Comparison of ENCODE assay signal across 19 cellular contexts in the genomic region with DNA sequence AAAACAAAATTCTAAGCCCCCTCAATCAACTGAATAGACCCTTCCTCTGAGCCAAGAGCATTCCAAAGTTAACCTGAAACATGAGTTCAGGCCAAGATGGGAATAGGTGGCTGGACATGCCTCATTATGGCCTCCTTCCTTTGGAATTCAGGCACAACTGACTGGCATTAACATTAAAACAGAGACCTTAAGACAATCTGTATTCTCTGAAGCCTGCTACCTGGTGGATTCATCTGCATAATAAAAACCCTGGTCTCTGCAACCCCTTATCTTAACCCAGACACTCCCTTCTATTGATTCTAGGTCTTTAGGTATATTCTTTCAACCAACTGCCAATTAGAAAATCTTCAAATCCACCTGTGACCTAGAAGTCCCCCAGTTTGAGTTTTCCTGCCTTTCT.
DNase-seq lines count a peak whose midpoint lies in the region; ATAC-seq, FAIRE-seq and TF ChIP-seq lines count a peak whose summit lies in the region.
"Had no signal": no experiment of that assay in that cellular context is flagged by ENCODE, and none has a peak within 500 bp of the region (broad histone marks: within the 10 kb centered on the region; RNA-seq: fewer than 3 reads in every experiment).

No MANE protein-coding gene starts in this region.

- H3K4me2 ChIP-seq in H1 (ENCODE audit: insufficient read depth in 1 of 2, low read depth in 2 of 2, low read length in 2 of 2) = peak overlapping the region; percentile 10 to 39; a peak in 3 of 4 replicates
- H3K4me2 ChIP-seq: A549 had no signal

- no peaks in the 10 kb centered on the region for H3K4me1 Mint-ChIP-seq in T-helper 2 cell treated with Interferon-gamma antibody and Interleukin-4, amounts not matched to agents 5 μg/mL and 100 μg/mL, for 36 hours (ENCODE audit: low read depth)

- H3K14ac ChIP-seq in H1 (ENCODE audit: insufficient read length) = no peak overlapping the region

- H3K9ac ChIP-seq in HUES6 (ENCODE audit: low read length) = no peak overlapping the region
- H3K9ac ChIP-seq in H1 (replicated peaks in 1 of 4; ENCODE audit: extremely low read depth in 1 of 4, low read depth in 3 of 4, low read length in 3 of 4) = no peak overlapping the region

- peak; percentile 32 for DNase-seq in ELF-1 (ENCODE audit: low read depth, low spot score)
- DNase-seq in H1 (ENCODE audit: low read depth in 1 of 2, low spot score in 2 of 2) = no peak
- peak; percentile 35 for DNase-seq in iPS DF 6.9 (ENCODE audit: low read depth, low spot score)
- no peak for DNase-seq in NOMO-1 treated with dmso at 0.1 percent for 144 hours (lab: John Stamatoyannopoulos, UW; ENCODE audit: unreplicated experiment)
- no peak for DNase-seq in T-helper 2 cell treated with Interferon-gamma antibody and Interleukin-4, amounts not matched to agents 5 μg/mL and 100 μg/mL, for 36 hours (ENCODE audit: low spot score)
- DNase-seq: AML-193; Caco-2; CD4-positive, alpha-beta T cell; GDM1; HCEC 1CT had no signal

- H3K79me1 ChIP-seq in H1 (ENCODE audit: low read depth, low read length) = no peaks in the 10 kb centered on the region

- H3K27ac ChIP-seq in HUES6 (ENCODE audit: low read depth, low read length) (peak overlapping the region; percentile 67; the same call in 1 of the 2 replicates), H1 (ENCODE audit: low read depth, low read length) (no peak overlapping the region), iPS DF 6.9 (ENCODE audit: low read length) (no peak overlapping the region)
- H3K27ac ChIP-seq: 22Rv1, A549, C4-2B had no signal

- POLR2A ChIA-PET in H1 (lab: Charles Lee; ENCODE audit: partially characterized antibody) = no interaction called here

- peaks cover under 1% of the 10 kb centered on the region for H3K27me3 Mint-ChIP-seq in T-helper 2 cell treated with Interferon-gamma antibody and Interleukin-4, amounts not matched to agents 5 μg/mL and 100 μg/mL, for 36 hours (ENCODE audit: low read depth)

- no peak overlapping the region for H2BK15ac ChIP-seq in H1 (ENCODE audit: low read length)

- peak overlapping the region; percentile 87 for H2BK20ac ChIP-seq in H1 (ENCODE audit: low read length)

- TF ChIP-seq POLR2A in H1 (IDR thresholded peaks at IDR 0.05; ENCODE audit: control extremely low read depth in 1 of 2, low read depth in 2 of 2, low read length in 2 of 2) = no peak

- H3K27ac Mint-ChIP-seq in T-helper 2 cell treated with Interferon-gamma antibody and Interleukin-4, amounts not matched to agents 5 μg/mL and 100 μg/mL, for 36 hours = no peak overlapping the region
- H3K27ac Mint-ChIP-seq: CD4-positive, alpha-beta T cell had no signal

- H3K56ac ChIP-seq in H1 (replicated peaks; ENCODE audit: insufficient read length, low read depth, low read length) = no peak overlapping the region

- H3K4me1 ChIP-seq in HUES6 (ENCODE audit: control insufficient read depth, insufficient read depth, low read length) = peaks cover 20% of the 10 kb centered on the region
- H3K4me1 ChIP-seq in H1 (replicated peaks in 1 of 4; ENCODE audit: control insufficient read depth in 3 of 4, insufficient read depth in 4 of 4, low read length in 3 of 4) = peaks cover 0 to 3% (median 0%) of the 10 kb centered on the region in 4 experiments; a peak in 2 of 7 replicates
- no peaks in the 10 kb centered on the region for H3K4me1 ChIP-seq in iPS DF 6.9 (ENCODE audit: control insufficient read depth, insufficient read depth, low read length)
- H3K4me1 ChIP-seq: A549, Caco-2 had no signal

- H3K4me3 Mint-ChIP-seq in T-helper 2 cell treated with Interferon-gamma antibody and Interleukin-4, amounts not matched to agents 5 μg/mL and 100 μg/mL, for 36 hours = no peak overlapping the region
- H3K4me3 Mint-ChIP-seq: CD4-positive, alpha-beta T cell had no signal

- no peak for TF ChIP-seq RAD21 in H1 (IDR thresholded peaks at IDR 0.05 in 1 of 2, conservative IDR thresholded peaks at IDR 0.05 in 1 of 2; ENCODE audit: low read depth in 2 of 2, low read length in 2 of 2)

- TF ChIP-seq CTCF in H1 (IDR thresholded peaks at IDR 0.05; ENCODE audit: control extremely low read depth in 1 of 3, insufficient read depth in 1 of 3, low read depth in 1 of 3, low read length in 3 of 3) = no peak

- H3K23ac ChIP-seq in H1 (ENCODE audit: insufficient read length) = no peak overlapping the region

- CTCF ChIA-PET in H1 (lab: Charles Lee; ENCODE audit: partially characterized antibody) = no interaction called here

- peak; percentile 70 for FAIRE-seq in H1 (lab: Jason Lieb, UNC)
- FAIRE-seq: A549, D721Med, GM12892, GM18507 had no signal

- no peak for ATAC-seq in HG03354 (IDR thresholded peaks at IDR 0.05; ENCODE audit: poor library complexity, severe bottlenecking, unreplicated experiment)
- no peak for ATAC-seq in GM21576 (IDR thresholded peaks at IDR 0.05; ENCODE audit: unreplicated experiment)
- ATAC-seq: A549 had no signal

- H3K79me2 ChIP-seq in H1 (ENCODE audit: control insufficient read depth in 1 of 2, insufficient read depth in 2 of 2, low read length in 2 of 2) = no peaks in the 10 kb centered on the region

- H4K8ac ChIP-seq in H1 (ENCODE audit: extremely low read depth, insufficient read depth, low read length) = no peak overlapping the region

- peak overlapping the region; percentile 31; the same call in 1 of the 2 replicates for H2BK12ac ChIP-seq in H1 (ENCODE audit: low read depth, low read length)

- H3K36me3 ChIP-seq in HUES6 (ENCODE audit: control insufficient read depth, insufficient read depth, low read length) = no peaks in the 10 kb centered on the region
- no peaks in the 10 kb centered on the region; a peak in 2 of 8 replicates for H3K36me3 ChIP-seq in H1 (ENCODE audit: control insufficient read depth in 2 of 4, insufficient read depth in 4 of 4, low read length in 3 of 4)
- no peaks in the 10 kb centered on the region for H3K36me3 ChIP-seq in iPS DF 6.9 (ENCODE audit: control insufficient read depth, insufficient read depth, low read length)

- peak overlapping the region; percentile 83; the same call in 1 of the 2 replicates for H2BK5ac ChIP-seq in H1 (ENCODE audit: low read depth, low read length)

- H2BK120ac ChIP-seq in H1 (replicated peaks; ENCODE audit: low read depth, low read length) = no peak overlapping the region

- no peaks in the 10 kb centered on the region for H3K36me3 Mint-ChIP-seq in T-helper 2 cell treated with Interferon-gamma antibody and Interleukin-4, amounts not matched to agents 5 μg/mL and 100 μg/mL, for 36 hours (ENCODE audit: low read depth)

- no peak overlapping the region for H3K4ac ChIP-seq in H1 (replicated peaks; ENCODE audit: insufficient read length, low read depth, low read length)

- no peaks in the 10 kb centered on the region for H3K9me3 Mint-ChIP-seq in T-helper 2 cell treated with Interferon-gamma antibody and Interleukin-4, amounts not matched to agents 5 μg/mL and 100 μg/mL, for 36 hours
- H3K9me3 Mint-ChIP-seq: CD4-positive, alpha-beta T cell had no signal

- peak overlapping the region; percentile 29 for H4K91ac ChIP-seq in H1 (replicated peaks; ENCODE audit: insufficient read length, low read length)

- no peaks in the 10 kb centered on the region for H3K23me2 ChIP-seq in H1 (ENCODE audit: low read depth, low read length)

- H2AK5ac ChIP-seq in H1 (ENCODE audit: low read depth, low read length) = no peak overlapping the region

- no peak for TF ChIP-seq EP300 in H1 (IDR thresholded peaks at IDR 0.05; ENCODE audit: borderline replicate concordance in 1 of 2, low read depth in 2 of 2, low read length in 2 of 2)

- H3K18ac ChIP-seq in H1 (ENCODE audit: extremely low read depth, low read length) = 0 out of 2 replicates have a peak overlapping the region, but pooled peaks have one; percentile 62

- H4K20me1 ChIP-seq in H1 (replicated peaks in 1 of 2; ENCODE audit: control insufficient read depth in 1 of 2, insufficient read depth in 2 of 2, low read length in 2 of 2) = no peaks in the 10 kb centered on the region

- H3K9me3 ChIP-seq in HUES6 (ENCODE audit: control insufficient read depth, insufficient read depth, low read depth, low read length) = no peaks in the 10 kb centered on the region; the same call in 1 of the 2 replicates
- peaks cover 0 to 6% of the 10 kb centered on the region in 2 experiments; a peak in 3 of 4 replicates for H3K9me3 ChIP-seq in H1 (ENCODE audit: insufficient read depth in 2 of 2, low read depth in 1 of 2, low read length in 1 of 2)
- H3K9me3 ChIP-seq in iPS DF 6.9 (ENCODE audit: control insufficient read depth, insufficient read depth, low read length) = no peaks in the 10 kb centered on the region; the same call in 1 of the 2 replicates
- H3K9me3 ChIP-seq: A549, Caco-2 had no signal

- H2AFZ ChIP-seq in H1 (ENCODE audit: low read length) = no peak overlapping the region

- H3K27me3 ChIP-seq in HUES6 (ENCODE audit: control insufficient read depth, insufficient read depth, low read length) (no peaks in the 10 kb centered on the region), H1 (replicated peaks in 1 of 4; ENCODE audit: control insufficient read depth in 3 of 4, extremely low read depth in 1 of 4, insufficient read depth in 3 of 4, low read length in 3 of 4) (no peaks in the 10 kb centered on the region), iPS DF 6.9 (ENCODE audit: control insufficient read depth, insufficient read depth, low read length) (no peaks in the 10 kb centered on the region)

- H3K4me3 ChIP-seq in HUES6 (ENCODE audit: low read depth, low read length) (peak overlapping the region; percentile 22; the same call in 1 of the 2 replicates), H1 (ENCODE audit: extremely low read depth in 1 of 4, insufficient read depth in 2 of 4, low read depth in 3 of 4, low read length in 4 of 4) (peak overlapping the region in 1 of 4 experiments; percentile 20; a peak in 1 of 8 replicates), iPS DF 6.9 (ENCODE audit: low read length) (no peak overlapping the region)
- H3K4me3 ChIP-seq: A549 had no signal

- H4K5ac ChIP-seq in H1 (ENCODE audit: insufficient read length, low read depth, low read length) = no peak overlapping the region

TF ChIP-seq in H1, 55 proteins besides CTCF, POLR2A, EP300 and RAD21 (continues in another document):
- TF ChIP-seq E2F6 (IDR thresholded peaks at IDR 0.05) (no peak), EZH2 (IDR thresholded peaks at IDR 0.05; ENCODE audit: low read depth, low read length, severe bottlenecking) (no peak)

Comparison
In these comparisons a context has a peak if more than half of its experiments do, and no peak if none do; other contexts are left out.
1. DNase-seq: peak in ELF-1 (single experiment) and iPS DF 6.9 (single experiment); none in H1 (0 of 2), NOMO-1 treated with dmso at 0.1 percent for 144 hours (single experiment) and T-helper 2 cell treated with Interferon-gamma antibody and Interleukin-4, amounts not matched to agents 5 μg/mL and 100 μg/mL, for 36 hours (single experiment).